1 cellular context compared by ENCODE assay signal in genomic region chr10:122839505-122839904, GRCh38.
TF ChIP-seq lines count a peak whose summit lies in the region.

No MANE protein-coding gene starts in this region.

TF ChIP-seq in K562, 482 proteins besides CTCF, POLR2A, EP300 and RAD21:
- peak; percentile 69; the same call in 1 of the 2 replicates for TF ChIP-seq SPI1 (IDR thresholded peaks at IDR 0.05; ENCODE audit: borderline replicate concordance, low read depth, low read length)
- no peak for TF ChIP-seq ZNF143 (CRISPR knock-in tag; IDR thresholded peaks at IDR 0.05)
- peak; percentile 66; the same call in 1 of the 2 replicates for TF ChIP-seq ESRRA (IDR thresholded peaks at IDR 0.05; ENCODE audit: borderline replicate concordance, low read depth)
- no peak for TF ChIP-seq PTBP1 (IDR thresholded peaks at IDR 0.05; ENCODE audit: low read depth, low read length)
